7 cellular contexts compared by ENCODE assay signal in the genomic region with DNA sequence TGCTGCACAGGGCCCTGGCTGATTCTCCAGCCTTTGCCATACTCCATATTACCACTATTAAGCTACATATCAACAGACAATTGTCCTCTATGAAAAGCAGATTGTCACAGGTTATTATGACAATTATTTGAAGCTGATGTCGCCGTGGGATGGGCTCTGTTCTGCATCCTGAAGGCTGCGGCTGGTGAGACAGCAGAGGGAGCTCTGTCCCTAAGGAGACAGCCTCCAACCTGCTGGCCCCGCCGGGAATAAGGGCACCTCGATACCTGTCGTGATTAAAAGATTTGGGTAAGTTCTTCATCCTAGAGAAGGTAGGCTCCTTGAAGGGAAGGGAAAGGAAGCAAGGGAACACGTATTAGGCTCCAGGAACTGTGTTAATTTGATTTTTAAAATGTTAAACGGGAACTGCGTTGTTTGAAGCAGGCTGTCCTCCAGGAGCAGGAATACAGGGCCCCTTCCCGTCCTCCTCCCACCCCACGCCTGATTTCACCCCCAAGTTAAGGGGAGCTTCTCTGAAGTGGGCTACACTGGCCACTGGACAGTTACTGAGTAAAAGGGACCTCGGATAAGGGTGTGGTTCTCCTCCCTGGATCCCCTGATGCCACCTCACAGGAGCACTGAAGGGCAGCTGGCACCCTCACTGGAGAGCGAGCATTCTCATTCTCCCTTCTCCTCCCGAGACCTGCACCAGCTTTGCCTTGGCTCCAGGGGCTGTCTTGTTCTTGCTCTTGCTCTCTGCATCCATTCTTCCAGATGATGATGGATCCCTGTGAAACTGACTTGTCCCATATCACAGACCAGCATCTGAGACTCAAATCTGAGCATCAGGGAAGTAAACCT. TPM values are rescaled to one million over a fixed set of nuclear protein-coding genes. Genes with fewer than 3 reads are reported as not detected.
DNase-seq lines count a peak whose midpoint lies in the region; ATAC-seq and TF ChIP-seq lines count a peak whose summit lies in the region.

No MANE protein-coding gene starts in this region.

- no peak overlapping the region for H3K4me2 ChIP-seq in trophoblast cell (ENCODE audit: low read length)

- H2BK120ac ChIP-seq in trophoblast cell (ENCODE audit: insufficient read depth, low read length, poor library complexity) = no peak overlapping the region

- no peak overlapping the region for H2BK5ac ChIP-seq in trophoblast cell (ENCODE audit: low read depth, low read length, poor library complexity)

- TF ChIP-seq POLR2A in gastroesophageal sphincter (IDR thresholded peaks at IDR 0.05) = no peak

- no peaks in the 10 kb centered on the region for H3K36me3 ChIP-seq in gastroesophageal sphincter
- H3K36me3 ChIP-seq in trophoblast cell (ENCODE audit: control insufficient read depth in 1 of 2, insufficient read depth in 2 of 2, low read length in 2 of 2) = no peaks in the 10 kb centered on the region

- no peak overlapping the region for H3K23ac ChIP-seq in trophoblast cell (ENCODE audit: low read length)

- H2AFZ ChIP-seq in trophoblast cell (ENCODE audit: insufficient read depth, low read length, poor library complexity) = no peak overlapping the region

- peaks cover 9% of the 10 kb centered on the region for H3K4me1 Mint-ChIP-seq in activated T-cell treated with anti-CD3 and anti-CD28 coated beads, Interleukin-2, amount 50 U/mL, for 24 hours (ENCODE audit: low read depth)

- H3K4me1 ChIP-seq in gastroesophageal sphincter (peaks cover 0 to 9% (median 3%) of the 10 kb centered on the region in 3 donors), trophoblast cell (ENCODE audit: control insufficient read depth in 1 of 2, insufficient read depth in 2 of 2, low read length in 2 of 2) (no peaks in the 10 kb centered on the region)

- no peak overlapping the region for H3K4me3 ChIP-seq in gastroesophageal sphincter
- H3K4me3 ChIP-seq in trophoblast cell (ENCODE audit: low read depth, low read length) = no peak overlapping the region

- H3K9me3 ChIP-seq in gastroesophageal sphincter = no peaks in the 10 kb centered on the region
- no peaks in the 10 kb centered on the region for H3K9me3 ChIP-seq in trophoblast cell (ENCODE audit: insufficient read depth, low read depth, low read length)

- ATAC-seq in gastroesophageal sphincter (peak; percentile 72), HG02852 (IDR thresholded peaks at IDR 0.05; ENCODE audit: unreplicated experiment) (no peak), HG03135 (IDR thresholded peaks at IDR 0.05; ENCODE audit: unreplicated experiment) (no peak)

- H3K27ac Mint-ChIP-seq in activated T-cell treated with anti-CD3 and anti-CD28 coated beads, Interleukin-2, amount 50 U/mL, for 24 hours = no peak overlapping the region

- peak; percentile 36 to 82 (median 50) for TF ChIP-seq CTCF in gastroesophageal sphincter (IDR thresholded peaks at IDR 0.05)

- H3K79me2 ChIP-seq in trophoblast cell (ENCODE audit: control insufficient read depth, insufficient read depth, low read length, poor library complexity) = no peaks in the 10 kb centered on the region

- H3K36me3 Mint-ChIP-seq in activated T-cell treated with anti-CD3 and anti-CD28 coated beads, Interleukin-2, amount 50 U/mL, for 24 hours (ENCODE audit: low read depth) = no peaks in the 10 kb centered on the region

- no peak overlapping the region for H4K91ac ChIP-seq in trophoblast cell (ENCODE audit: low read depth, low read length)

- no peak overlapping the region for H2AK5ac ChIP-seq in trophoblast cell (ENCODE audit: low read length)

- H3K18ac ChIP-seq in trophoblast cell (ENCODE audit: low read length) = no peak overlapping the region

- no peak overlapping the region for H3K9ac ChIP-seq in trophoblast cell (ENCODE audit: low read length)

- no peak overlapping the region for H3K4me3 Mint-ChIP-seq in activated T-cell treated with anti-CD3 and anti-CD28 coated beads, Interleukin-2, amount 50 U/mL, for 24 hours

- no peak overlapping the region for H3K14ac ChIP-seq in trophoblast cell (ENCODE audit: low read length)

- no peaks in the 10 kb centered on the region for H3K79me1 ChIP-seq in trophoblast cell (ENCODE audit: low read length)

- TF ChIP-seq EP300 in gastroesophageal sphincter (IDR thresholded peaks at IDR 0.05) = no peak

- DNase-seq in EL (peak; percentile 35), NAMALWA (ENCODE audit: low spot score) (peak; percentile 23), trophoblast cell (peak; percentile 28 to 64)
- DNase-seq in activated T-cell treated with anti-CD3 and anti-CD28 coated beads, Interleukin-2, amount 50 U/mL, for 24 hours = peak; percentile 46

- no peak overlapping the region for H3K4ac ChIP-seq in trophoblast cell (ENCODE audit: low read depth, low read length)

- H4K8ac ChIP-seq in trophoblast cell (ENCODE audit: low read depth, low read length) = no peak overlapping the region

- no peak overlapping the region for H3K27ac ChIP-seq in gastroesophageal sphincter
- no peak overlapping the region for H3K27ac ChIP-seq in trophoblast cell (ENCODE audit: low read depth, low read length)

- no peaks in the 10 kb centered on the region for H3K27me3 ChIP-seq in gastroesophageal sphincter
- no peaks in the 10 kb centered on the region for H3K27me3 ChIP-seq in trophoblast cell (ENCODE audit: insufficient read depth, low read length)

- no peaks in the 10 kb centered on the region for H3K9me3 Mint-ChIP-seq in activated T-cell treated with anti-CD3 and anti-CD28 coated beads, Interleukin-2, amount 50 U/mL, for 24 hours

- H4K12ac ChIP-seq in trophoblast cell (ENCODE audit: low read depth, low read length) = no peak overlapping the region

- no peaks in the 10 kb centered on the region for H3K27me3 Mint-ChIP-seq in activated T-cell treated with anti-CD3 and anti-CD28 coated beads, Interleukin-2, amount 50 U/mL, for 24 hours

- no peak overlapping the region for H2BK12ac ChIP-seq in trophoblast cell (ENCODE audit: low read length)

- WGBS in gastroesophageal sphincter (ENCODE audit: low coverage in 1 of 2), 2 donors = 15 to 22% methylated on average over 11 to 14 of the region's 15 CpGs
- no CpG with 5 or more reads among the region's 15 CpGs for WGBS in trophoblast cell (ENCODE audit: extremely low coverage, insufficient coverage, insufficient read length)

RNA-seq across cellular contexts. Expression of a gene that starts 11.8 kb away (rescaled TPM):
- 100 to 1,000 TPM in 1 of 4 donors, 10 to 100 TPM in 3; 53.6 to 117 (median 57.9) TPM for total RNA-seq in gastroesophageal sphincter
- polyA plus RNA-seq in trophoblast cell (2013) = 124 and 125 TPM in 2 replicates

RNA-seq across cellular contexts. Expression of a gene that starts 42.6 kb away (rescaled TPM):
- 10 to 100 TPM; 31.2 to 80.4 (median 61.4) TPM for total RNA-seq in gastroesophageal sphincter
- polyA plus RNA-seq in trophoblast cell (2013) = 85.0 and 88.8 TPM in 2 replicates
